In the genomic region with DNA sequence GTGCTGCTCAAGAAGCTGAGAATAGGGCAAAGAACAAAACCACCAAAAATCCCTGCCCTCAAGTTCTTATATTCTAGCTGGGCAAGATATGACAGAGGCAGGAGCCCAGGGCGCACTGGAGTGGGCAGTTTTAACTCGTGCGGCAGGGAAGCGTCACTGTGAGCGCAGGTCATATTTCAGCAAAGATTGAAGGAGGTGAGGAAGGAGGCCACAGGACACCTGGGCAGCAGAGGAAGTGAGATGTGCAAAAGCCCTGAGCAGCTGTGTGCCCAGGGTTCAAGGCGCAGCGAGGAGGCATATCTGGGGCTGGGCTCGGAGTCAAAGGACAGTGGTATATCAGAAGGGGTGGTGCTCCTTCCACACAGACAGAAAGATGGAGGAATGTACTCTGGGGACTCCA, we compare ENCODE assay signal across 26 cellular contexts. TPM values are rescaled to one million over a fixed set of nuclear protein-coding genes. Genes with fewer than 3 reads are reported as not detected.
"Had no signal": no experiment of that assay in that cellular context is flagged by ENCODE, and none has a peak within 500 bp of the region (broad histone marks: within the 10 kb centered on the region; RNA-seq: fewer than 3 reads in every experiment).

No MANE protein-coding gene starts in this region.

- ATAC-seq: effector memory CD8-positive, alpha-beta T cell; gastrocnemius medialis; mucosa of descending colon; naive thymus-derived CD8-positive, alpha-beta T cell; pancreas; right lobe of liver; stimulated activated naive CD8-positive, alpha-beta T cell treated with anti-CD3 and anti-CD28 coated beads, Interleukin-15, amount 100 ng/mL, for 72 hours had no signal

- H3K36me3 ChIP-seq: esophagus muscularis mucosa, gastrocnemius medialis, pancreas, prostate gland, right lobe of liver, thoracic aorta, transverse colon had no signal

- H3K27me3 ChIP-seq: gastrocnemius medialis, pancreas, right lobe of liver, transverse colon had no signal

- H3K9me3 ChIP-seq: esophagus muscularis mucosa, gastrocnemius medialis, mucosa of descending colon, pancreas, prostate gland, right lobe of liver, thoracic aorta, transverse colon had no signal

- H3K4me3 ChIP-seq: esophagus muscularis mucosa, gastrocnemius medialis, mucosa of descending colon, pancreas, prostate gland, right lobe of liver, thoracic aorta, transverse colon had no signal

- H3K27ac ChIP-seq: epithelial cell of prostate, esophagus muscularis mucosa, gastrocnemius medialis, pancreas, prostate gland, right lobe of liver, thoracic aorta, transverse colon had no signal

- H3K4me1 ChIP-seq: esophagus muscularis mucosa, pancreas, prostate gland, transverse colon had no signal

- DNase-seq: effector memory CD8-positive, alpha-beta T cell; gastrocnemius medialis; immature natural killer cell; mammary epithelial cell; nucleus accumbens; stimulated activated CD4-positive, alpha-beta T cell treated with anti-CD3 and anti-CD28 coated beads, Interleukin-2, amount 100 ng/mL, for 24 hours; stimulated activated CD4-positive, alpha-beta T cell treated with anti-CD3 and anti-CD28 coated beads, Interleukin-4, amount 100 ng/mL, for 4 hours; stimulated activated naive B cell treated with anti-CD40 and anti-IgM and Interleukin-4, amounts not matched to agents 10 μg/mL and 1 μg/mL and 100 μg/mL, for 72 hours; stimulated activated naive CD8-positive, alpha-beta T cell treated with anti-CD3 and anti-CD28 coated beads, Interleukin-15, amount 100 ng/mL, for 72 hours; transverse colon had no signal

- FAIRE-seq: colon, pancreas, urothelium cell line had no signal

RNA-seq across cellular contexts. Expression of gene KCNC1, which starts 13.5 kb away (rescaled TPM):
- total RNA-seq: esophagus muscularis mucosa; fibroblast of villous mesenchyme; kidney epithelial cell; mammary epithelial cell; naive thymus-derived CD8-positive, alpha-beta T cell; right lobe of liver; subcutaneous adipose tissue; thoracic aorta had no signal
- polyA plus RNA-seq: mammary epithelial cell had no signal

RNA-seq across cellular contexts. Expression of gene MYOD1, which starts 28.7 kb away (rescaled TPM):
- total RNA-seq: esophagus muscularis mucosa; kidney epithelial cell; lower leg skin; mammary epithelial cell; mucosa of descending colon; naive thymus-derived CD8-positive, alpha-beta T cell; pancreas; renal cortical epithelial cell; right lobe of liver; subcutaneous adipose tissue; thoracic aorta; transverse colon had no signal
- polyA plus RNA-seq: immature natural killer cell; mammary epithelial cell; naive thymus-derived CD8-positive, alpha-beta T cell; neural cell; pancreas had no signal
